6 cellular contexts compared by ENCODE assay signal in genomic region chr19:3606174-3606689, GRCh38. TPM values are rescaled to one million over a fixed set of nuclear protein-coding genes. Genes with fewer than 3 reads are reported as not detected.
DNase-seq lines count a peak whose midpoint lies in the region; ATAC-seq and TF ChIP-seq lines count a peak whose summit lies in the region.

No MANE protein-coding gene starts in this region.

- no peak for TF ChIP-seq EP300 in esophagus muscularis mucosa (IDR thresholded peaks at IDR 0.05)

- TF ChIP-seq CTCF in esophagus muscularis mucosa (IDR thresholded peaks at IDR 0.05) = no peak

- H3K27ac ChIP-seq in esophagus muscularis mucosa (replicated peaks in 1 of 4) = peak overlapping the region; percentile 77 to 87 (median 86)
- H3K27ac ChIP-seq in stomach smooth muscle (ENCODE audit: low read length) = no peak overlapping the region

- H3K27me3 ChIP-seq in esophagus muscularis mucosa (no peaks in the 10 kb centered on the region), stomach smooth muscle (ENCODE audit: control insufficient read depth in 1 of 2, insufficient read depth in 2 of 2, low read length in 2 of 2) (peaks cover 0 to 5% of the 10 kb centered on the region in 2 donors)

- H3K9me3 ChIP-seq in esophagus muscularis mucosa (no peaks in the 10 kb centered on the region), stomach smooth muscle (ENCODE audit: control insufficient read depth in 2 of 2, low read length in 2 of 2) (no peaks in the 10 kb centered on the region)

- ATAC-seq in Right ventricle myocardium inferior = no peak

- H3K36me3 ChIP-seq in esophagus muscularis mucosa = peaks cover 0 to 6% (median 6%) of the 10 kb centered on the region in 4 donors
- no peaks in the 10 kb centered on the region for H3K36me3 ChIP-seq in stomach smooth muscle (ENCODE audit: control insufficient read depth in 2 of 2, insufficient read depth in 2 of 2, low read length in 2 of 2)

- DNase-seq in Right ventricle myocardium inferior (ENCODE audit: missing footprints) = peak; percentile 68
- DNase-seq in cardiac septum (ENCODE audit: low spot score) = no peak
- no peak for DNase-seq in esophagus muscularis mucosa (ENCODE audit: extremely low spot score)
- DNase-seq in NCI-H128 (lab: John Stamatoyannopoulos, UW; ENCODE audit: unreplicated experiment) = no peak
- DNase-seq in SKM-1 treated with dmso at 0.1 percent for 144 hours (lab: John Stamatoyannopoulos, UW; ENCODE audit: unreplicated experiment) = no peak

- intact Hi-C loops in Right ventricle myocardium inferior (cut with DNase I) (no loop called here), cardiac septum (cut with DNase I) (no loop called here), esophagus muscularis mucosa (cut with DNase I) (no loop called here)

- no peak for TF ChIP-seq POLR2A in esophagus muscularis mucosa (IDR thresholded peaks at IDR 0.05; ENCODE audit: low read depth)

- H3K4me1 ChIP-seq in esophagus muscularis mucosa (peaks cover 56 to 80% (median 78%) of the 10 kb centered on the region in 4 donors), stomach smooth muscle (ENCODE audit: control insufficient read depth, insufficient read depth, low read length) (peaks cover 54% of the 10 kb centered on the region)

- peak overlapping the region in 1 of 2 donors; percentile 55 for H3K9ac ChIP-seq in stomach smooth muscle (ENCODE audit: low read length in 2 of 2)

- H3K4me3 ChIP-seq in esophagus muscularis mucosa (peak overlapping the region; percentile 57 to 83 (median 66)), stomach smooth muscle (ENCODE audit: low read length in 2 of 2) (peak overlapping the region; percentile 57 to 75)

- WGBS in esophagus muscularis mucosa = 14% methylated on average over 7 of the region's 35 CpGs

RNA-seq across cellular contexts. Expression of gene TBXA2R, which starts 0.4 kb away (rescaled TPM):
- total RNA-seq in Right ventricle myocardium inferior (4.1 TPM), cardiac septum (1.9 TPM), esophagus muscularis mucosa (10 to 100 TPM in 1 of 4 donors, 1 to 10 TPM in 3; 4.8 to 17.2 (median 7.7) TPM)

RNA-seq across cellular contexts. Expression of gene CACTIN, which starts 20.4 kb away (rescaled TPM):
- 12.6 TPM for total RNA-seq in Right ventricle myocardium inferior
- 10.7 TPM for total RNA-seq in cardiac septum
- total RNA-seq in esophagus muscularis mucosa = 10 to 100 TPM; 28.7 to 45.0 (median 34.2) TPM

RNA-seq across cellular contexts. Expression of gene GIPC3, which starts 21.0 kb away (rescaled TPM):
- total RNA-seq in Right ventricle myocardium inferior = 2.7 TPM
- total RNA-seq in cardiac septum = 1.3 TPM
- 10 to 100 TPM in 1 of 4 donors, 1 to 10 TPM in 3; 4.1 to 17.5 (median 4.9) TPM for total RNA-seq in esophagus muscularis mucosa

RNA-seq across cellular contexts. Expression of gene HMG20B, which starts 33.5 kb away (rescaled TPM):
- total RNA-seq in Right ventricle myocardium inferior (37.0 TPM), cardiac septum (32.6 TPM), esophagus muscularis mucosa (100 to 1,000 TPM; 136 to 202 (median 161) TPM)

RNA-seq across cellular contexts. Expression of gene MFSD12, which starts 48.8 kb away (rescaled TPM):
- total RNA-seq in Right ventricle myocardium inferior (23.7 TPM), cardiac septum (25.4 TPM), esophagus muscularis mucosa (10 to 100 TPM; 28.2 to 87.0 (median 62.4) TPM)
